Comparison of ENCODE assay signal across 19 cellular contexts in genomic region chr6:744954-745353, GRCh38.
"Had no signal": no experiment of that assay in that cellular context is flagged by ENCODE, and none has a peak within 500 bp of the region (broad histone marks: within the 10 kb centered on the region; RNA-seq: fewer than 3 reads in every experiment).

No MANE protein-coding gene starts in this region.

- H3K36me3 ChIP-seq: MG63 had no signal

- DNase-seq: IMR-90; KG1; MG63; NCI-H1092 treated with DMSO at 0.1 percent for 48 hours; NCI-H1436; NCI-H187; NCI-H2029; NCI-H2171 treated with DMSO at 0.1 percent for 48 hours; NCI-H345; NCI-H446 treated with DMSO at 0.1 percent for 48 hours; NCI-H510A treated with DMSO at 0.1 percent for 48 hours; NCI-H526; NCI-H748 treated with DMSO at 0.1 percent for 48 hours; NK-92 treated with Interleukin-12 subunit alpha and Interleukin-12 subunit beta, amount 100 ng/mL, for 24 hours; PC-3; SHP77; SK-N-SH had no signal

- H3K27ac ChIP-seq: RWPE1 had no signal

- H3K9me3 ChIP-seq: MG63, SK-N-SH had no signal

- H3K4me3 ChIP-seq: MG63 had no signal

- ATAC-seq: Panc1, PC-3 had no signal

- H3K4me2 ChIP-seq: SK-N-SH had no signal

- H3K27me3 ChIP-seq: MG63 had no signal

- H3K9ac ChIP-seq: SK-N-SH had no signal

- H3K9me2 ChIP-seq: SK-N-SH had no signal
